ENCODE assay signal across 1 cellular context in the genomic region with DNA sequence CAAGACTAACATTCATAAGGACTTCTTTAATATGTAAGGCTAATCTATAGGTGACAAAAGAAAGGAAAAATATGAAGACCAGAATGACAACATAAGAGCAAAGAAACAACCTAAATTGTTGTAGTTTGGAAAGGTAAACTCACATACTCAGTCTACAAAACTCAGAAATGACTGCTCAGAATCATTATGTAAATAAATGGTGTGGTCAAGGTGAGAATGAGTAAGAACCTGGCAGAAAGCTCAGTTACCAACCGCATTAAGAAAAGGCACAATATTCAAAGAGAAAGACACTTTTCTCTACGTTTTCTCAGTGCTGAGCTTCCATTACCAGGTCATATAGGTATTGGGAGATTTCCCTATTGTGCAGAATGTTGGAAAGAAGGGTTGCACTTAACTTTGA.
TF ChIP-seq lines count a peak whose summit lies in the region.

No MANE protein-coding gene starts in this region.

TF ChIP-seq in K562, 482 proteins besides CTCF, POLR2A, EP300 and RAD21 (continued from another document):
- no peak for TF ChIP-seq TCF3 (CRISPR knock-in tag; IDR thresholded peaks at IDR 0.05)
- TF ChIP-seq SRSF1 (IDR thresholded peaks at IDR 0.05; ENCODE audit: low read depth, low read length): no peak
TF ChIP-seq in K562: peak in this region for 0.
